In the genomic region with DNA sequence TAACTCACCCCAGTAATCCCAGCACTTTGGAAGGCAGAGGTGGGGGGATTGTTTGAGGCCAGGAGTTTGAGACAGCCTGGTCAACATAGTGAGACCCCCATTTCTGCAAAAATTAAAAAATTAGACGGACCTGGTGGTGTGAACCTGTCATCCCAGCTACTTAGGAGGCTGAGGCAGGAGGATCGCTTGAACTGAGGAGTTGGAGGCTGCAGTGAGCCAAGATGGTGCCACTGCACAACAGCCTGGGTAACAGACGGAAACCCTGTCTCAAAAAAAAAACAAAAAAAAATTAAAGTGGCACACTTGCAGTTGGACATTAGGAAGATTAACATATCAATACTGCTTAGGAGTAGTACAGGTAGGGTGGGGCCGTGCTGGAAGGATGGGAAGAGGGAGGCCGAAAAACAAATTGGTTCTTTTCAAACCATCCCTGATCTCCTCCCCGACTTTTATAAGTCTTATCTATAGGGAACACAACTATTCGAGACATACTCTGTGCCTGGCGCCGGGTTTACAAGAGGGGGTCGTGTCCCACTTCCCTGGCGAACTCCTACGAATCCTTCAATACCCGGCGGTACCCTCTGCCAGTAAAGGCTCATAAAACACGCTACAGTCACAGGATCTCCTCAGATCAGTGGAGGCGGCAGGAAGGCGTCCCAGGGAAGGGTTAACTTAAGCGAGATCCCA, we compare ENCODE assay signal across 7 cellular contexts. TPM values are rescaled to one million over a fixed set of nuclear protein-coding genes. Genes with fewer than 3 reads are reported as not detected.
DNase-seq lines count a peak whose midpoint lies in the region; ATAC-seq and TF ChIP-seq lines count a peak whose summit lies in the region.

No MANE protein-coding gene starts in this region.

- H3K27me3 ChIP-seq in right cardiac atrium (ENCODE audit: control insufficient read depth, insufficient read depth): no peaks in the 10 kb centered on the region

- H3K9me3 ChIP-seq in right cardiac atrium (ENCODE audit: control insufficient read depth, low read length): no peaks in the 10 kb centered on the region

- H3K4me3 Mint-ChIP-seq in HFFc6 (peak overlapping the region; percentile 97), activated B cell treated with CpG ODN at 0.5 μM for 24 hours (peak overlapping the region; percentile 98)
- H3K4me3 Mint-ChIP-seq in stimulated activated effector memory CD8-positive, alpha-beta T cell treated with anti-CD3 and anti-CD28 coated beads, Interleukin-12 subunit alpha, Interleukin-12 subunit beta, amount 100 ng/mL, for 72 hours: peak overlapping the region; percentile 97

- H3K36me3 Mint-ChIP-seq in HFFc6 (ENCODE audit: low read depth) (peaks cover 27% of the 10 kb centered on the region), activated B cell treated with CpG ODN at 0.5 μM for 24 hours (ENCODE audit: low read depth) (peaks cover 16% of the 10 kb centered on the region)
- H3K36me3 Mint-ChIP-seq in stimulated activated effector memory CD8-positive, alpha-beta T cell treated with anti-CD3 and anti-CD28 coated beads, Interleukin-12 subunit alpha, Interleukin-12 subunit beta, amount 100 ng/mL, for 72 hours: peaks cover 36% of the 10 kb centered on the region

- peak overlapping the region; percentile 54 for H3K4me3 ChIP-seq in right cardiac atrium (ENCODE audit: low read length)

- H3K4me1 Mint-ChIP-seq in HFFc6 (ENCODE audit: low read depth) (peaks cover 8% of the 10 kb centered on the region), activated B cell treated with CpG ODN at 0.5 μM for 24 hours (peaks cover 29% of the 10 kb centered on the region)
- H3K4me1 Mint-ChIP-seq in stimulated activated effector memory CD8-positive, alpha-beta T cell treated with anti-CD3 and anti-CD28 coated beads, Interleukin-12 subunit alpha, Interleukin-12 subunit beta, amount 100 ng/mL, for 72 hours: peaks cover 27% of the 10 kb centered on the region

- no peak for TF ChIP-seq CTCF in HFFc6 (IDR thresholded peaks at IDR 0.05)
- no peak for TF ChIP-seq CTCF in activated B cell treated with CpG ODN at 0.5 μM for 24 hours (IDR thresholded peaks at IDR 0.05)

- POLR2A ChIA-PET in activated B cell treated with CpG ODN at 0.5 μM for 24 hours (lab: Charles Lee): no interaction called here

- DNase-seq in HFFc6: no peak
- DNase-seq in activated B cell treated with CpG ODN at 0.5 μM for 24 hours: no peak
- DNase-seq in right cardiac atrium: no peak
- DNase-seq in stimulated activated effector memory CD8-positive, alpha-beta T cell treated with anti-CD3 and anti-CD28 coated beads, Interleukin-12 subunit alpha, Interleukin-12 subunit beta, amount 100 ng/mL, for 72 hours (ENCODE audit: low spot score in 2 of 2): no peak
- no peak for DNase-seq in activated gamma-delta T cell (lab: John Stamatoyannopoulos, UW)
- DNase-seq in D341Med (ENCODE audit: low spot score): no peak
- no peak for DNase-seq in stimulated activated CD4-positive, alpha-beta T cell treated with anti-CD3 and anti-CD28 coated beads, Interleukin-12 subunit alpha, Interleukin-12 subunit beta, amount 100 ng/mL, for 4 hours

- H3K27ac ChIP-seq in right cardiac atrium (ENCODE audit: low read length): no peak overlapping the region

- H3K27me3 Mint-ChIP-seq in HFFc6 (ENCODE audit: insufficient read depth) (no peaks in the 10 kb centered on the region; the same call in 1 of the 2 replicates), activated B cell treated with CpG ODN at 0.5 μM for 24 hours (no peaks in the 10 kb centered on the region)

- H3K27ac Mint-ChIP-seq in HFFc6: peak overlapping the region; percentile 98
- H3K27ac Mint-ChIP-seq in activated B cell treated with CpG ODN at 0.5 μM for 24 hours: peak overlapping the region; percentile 99
- H3K27ac Mint-ChIP-seq in stimulated activated effector memory CD8-positive, alpha-beta T cell treated with anti-CD3 and anti-CD28 coated beads, Interleukin-12 subunit alpha, Interleukin-12 subunit beta, amount 100 ng/mL, for 72 hours: peak overlapping the region; percentile 100

- H3K9me3 Mint-ChIP-seq in HFFc6 (no peaks in the 10 kb centered on the region), activated B cell treated with CpG ODN at 0.5 μM for 24 hours (no peaks in the 10 kb centered on the region)
- H3K9me3 Mint-ChIP-seq in stimulated activated effector memory CD8-positive, alpha-beta T cell treated with anti-CD3 and anti-CD28 coated beads, Interleukin-12 subunit alpha, Interleukin-12 subunit beta, amount 100 ng/mL, for 72 hours: no peaks in the 10 kb centered on the region

- intact Hi-C loops in activated B cell treated with CpG ODN at 0.5 μM for 24 hours (cut with micrococcal nuclease): loop anchor here (1.0 to 2.0 kb wide), 4 partner anchors 9 to 200 kb away; a partner anchor contains a TSS
- intact Hi-C loops in right cardiac atrium (cut with DNase I): no loop called here

- ATAC-seq in activated B cell treated with CpG ODN at 0.5 μM for 24 hours (ENCODE audit: low read depth): no peak
- ATAC-seq in right cardiac atrium: no peak
- no peak for ATAC-seq in stimulated activated effector memory CD8-positive, alpha-beta T cell treated with anti-CD3 and anti-CD28 coated beads, Interleukin-12 subunit alpha, Interleukin-12 subunit beta, amount 100 ng/mL, for 72 hours

- peaks cover 6% of the 10 kb centered on the region for H3K4me1 ChIP-seq in right cardiac atrium (ENCODE audit: control insufficient read depth, insufficient read depth, low read length)

- CTCF ChIA-PET in activated B cell treated with CpG ODN at 0.5 μM for 24 hours (lab: Charles Lee): no interaction called here

- 22% methylated on average over 18 of the region's 18 CpGs for WGBS in right cardiac atrium

RNA-seq across cellular contexts. Expression of a gene that starts 0.6 kb away (rescaled TPM):
- 10 to 100 TPM; 66.4 to 78.6 (median 77.4) TPM for total RNA-seq in HFFc6 (2021; fragmentation: NEBNext Ultra II Directional; extraction: Animal tissue kit (Norgen Biotek cat#: 25700))
- total RNA-seq in activated B cell treated with CpG ODN at 0.5 μM for 24 hours (42.6 and 54.9 TPM in 2 replicates), right cardiac atrium (10 to 100 TPM; 29.7 to 37.7 (median 32.9) TPM)
- polyA plus RNA-seq in right cardiac atrium: 33.9 TPM

RNA-seq across cellular contexts. Expression of a gene that starts 0.9 kb away (rescaled TPM):
- 10 to 100 TPM; 24.4 to 32.4 (median 26.3) TPM for total RNA-seq in HFFc6 (2021; fragmentation: NEBNext Ultra II Directional; extraction: Animal tissue kit (Norgen Biotek cat#: 25700))
- total RNA-seq in activated B cell treated with CpG ODN at 0.5 μM for 24 hours (7.1 and 8.6 TPM in 2 replicates), right cardiac atrium (10 to 100 TPM in 3 of 4 donors, 1 to 10 TPM in 1; 9.1 to 14.7 (median 12.1) TPM)
- 13.9 TPM for polyA plus RNA-seq in right cardiac atrium

RNA-seq across cellular contexts. Expression of a gene that starts 8.2 kb away (rescaled TPM):
- total RNA-seq in HFFc6 (2021; fragmentation: NEBNext Ultra II Directional; extraction: Animal tissue kit (Norgen Biotek cat#: 25700)): 1 to 10 TPM; 2.3 to 3.0 (median 2.5) TPM
- total RNA-seq in activated B cell treated with CpG ODN at 0.5 μM for 24 hours (1.9 and 2.2 TPM in 2 replicates), right cardiac atrium (1 to 10 TPM; 3.0 to 4.4 (median 3.5) TPM)
- 4.6 TPM for polyA plus RNA-seq in right cardiac atrium

RNA-seq across cellular contexts. Expression of a gene that starts 17.1 kb away (rescaled TPM):
- total RNA-seq in HFFc6 (2021; fragmentation: NEBNext Ultra II Directional; extraction: Animal tissue kit (Norgen Biotek cat#: 25700)): 10 to 100 TPM; 20.2 to 24.5 (median 21.9) TPM
- total RNA-seq in activated B cell treated with CpG ODN at 0.5 μM for 24 hours: 11.1 and 12.5 TPM in 2 replicates
- 10 to 100 TPM; 10.1 to 15.4 (median 14.0) TPM for total RNA-seq in right cardiac atrium
- polyA plus RNA-seq in right cardiac atrium: 10.7 TPM

RNA-seq across cellular contexts. Expression of a gene that starts 17.3 kb away (rescaled TPM):
- total RNA-seq in HFFc6 (2021; fragmentation: NEBNext Ultra II Directional; extraction: Animal tissue kit (Norgen Biotek cat#: 25700)): 100 to 1,000 TPM in 5 of 6 experiments, 10 to 100 TPM in 1; 70.9 to 139 (median 124) TPM
- 99.7 and 104 TPM in 2 replicates for total RNA-seq in activated B cell treated with CpG ODN at 0.5 μM for 24 hours
- total RNA-seq in right cardiac atrium: 10 to 100 TPM; 14.2 to 26.9 (median 21.6) TPM
- 16.7 TPM for polyA plus RNA-seq in right cardiac atrium
